Comparison of ENCODE assay signal across 27 cellular contexts in genomic region chr3:114272271-114272670, GRCh38. TPM values are rescaled to one million over a fixed set of nuclear protein-coding genes. Genes with fewer than 3 reads are reported as not detected.
"Had no signal": no experiment of that assay in that cellular context is flagged by ENCODE, and none has a peak within 500 bp of the region (broad histone marks: within the 10 kb centered on the region; RNA-seq: fewer than 3 reads in every experiment).

No MANE protein-coding gene starts in this region.

- H3K4me3 Mint-ChIP-seq: activated B cell treated with CpG ODN at 0.5 μM for 24 hours; activated CD4-positive, alpha-beta memory T cell treated with anti-CD3 and anti-CD28 coated beads for 36 hours; activated naive CD4-positive, alpha-beta T cell treated with anti-CD3 and anti-CD28 coated beads, Interleukin-2, amount 10 ng/mL, durations not matched to agents 7 days and 5 days; dendritic cell treated with granulocyte-macrophage colony-stimulating factor and Interleukin-4, amounts not matched to agents 40 ng/mL and 50 ng/mL, for 4 days; memory B cell; nephron progenitor cell; stimulated activated naive CD8-positive, alpha-beta T cell treated with anti-CD3 and anti-CD28 coated beads, Interleukin-15, Interleukin-2, amounts not matched to agents 100 ng/mL and 50 ng/mL, for 24 hours; T-helper 1 cell treated with Interleukin-12 subunit alpha and Interleukin-12 subunit beta and Interleukin-4 antibody, amounts not matched to agents 30 μg/mL and 1 μg/mL, for 36 hours had no signal

- H3K36me3 ChIP-seq: gastrocnemius medialis, sigmoid colon, thyroid gland, upper lobe of right lung had no signal

- H3K4me3 ChIP-seq: gastrocnemius medialis, sigmoid colon, thyroid gland, upper lobe of right lung had no signal

- DNase-seq: activated B cell treated with CpG ODN at 0.5 μM for 24 hours; activated CD4-positive, alpha-beta memory T cell treated with anti-CD3 and anti-CD28 coated beads for 36 hours; activated CD4-positive, alpha-beta T cell treated with anti-CD3 and anti-CD28 coated beads for 4 hours; activated effector memory CD4-positive, alpha-beta T cell treated with anti-CD3 and anti-CD28 coated beads, Interleukin-2, amount 50 U/mL, for 16 hours; activated naive CD4-positive, alpha-beta T cell treated with anti-CD3 and anti-CD28 coated beads, Interleukin-2, amount 10 ng/mL, durations not matched to agents 7 days and 5 days; anterior cingulate cortex; effector CD4-positive, alpha-beta T cell; erythroblast; gastrocnemius medialis; islet precursor cell; left cardiac atrium; nephron progenitor cell; occipital lobe; posterior cingulate gyrus; sigmoid colon; stimulated activated CD4-positive, alpha-beta T cell treated with anti-CD3 and anti-CD28 coated beads, Interleukin-4, amount 100 ng/mL, for 4 hours; substantia nigra; T1000; thyroid gland; upper lobe of right lung had no signal

- H3K27ac Mint-ChIP-seq: activated B cell treated with CpG ODN at 0.5 μM for 24 hours; activated CD4-positive, alpha-beta memory T cell treated with anti-CD3 and anti-CD28 coated beads for 36 hours; activated naive CD4-positive, alpha-beta T cell treated with anti-CD3 and anti-CD28 coated beads, Interleukin-2, amount 10 ng/mL, durations not matched to agents 7 days and 5 days; dendritic cell treated with granulocyte-macrophage colony-stimulating factor and Interleukin-4, amounts not matched to agents 40 ng/mL and 50 ng/mL, for 4 days; memory B cell; nephron progenitor cell; stimulated activated naive CD8-positive, alpha-beta T cell treated with anti-CD3 and anti-CD28 coated beads, Interleukin-15, Interleukin-2, amounts not matched to agents 100 ng/mL and 50 ng/mL, for 24 hours; T-helper 1 cell treated with Interleukin-12 subunit alpha and Interleukin-12 subunit beta and Interleukin-4 antibody, amounts not matched to agents 30 μg/mL and 1 μg/mL, for 36 hours had no signal

- H3K27me3 ChIP-seq: gastrocnemius medialis, sigmoid colon, thyroid gland, upper lobe of right lung had no signal

- H3K36me3 Mint-ChIP-seq: activated naive CD4-positive, alpha-beta T cell treated with anti-CD3 and anti-CD28 coated beads, Interleukin-2, amount 10 ng/mL, durations not matched to agents 7 days and 5 days had no signal

- H3K4me1 Mint-ChIP-seq: activated B cell treated with CpG ODN at 0.5 μM for 24 hours, memory B cell, nephron progenitor cell had no signal

- H3K9me3 ChIP-seq: gastrocnemius medialis, thyroid gland, upper lobe of right lung had no signal

- H3K4me1 ChIP-seq: gastrocnemius medialis, sigmoid colon, thyroid gland, upper lobe of right lung had no signal

- ATAC-seq: gastrocnemius medialis, left cardiac atrium, upper lobe of right lung had no signal

- H3K27ac ChIP-seq: gastrocnemius medialis, sigmoid colon, thyroid gland, upper lobe of right lung had no signal

- H3K27me3 Mint-ChIP-seq: activated B cell treated with CpG ODN at 0.5 μM for 24 hours; activated CD4-positive, alpha-beta memory T cell treated with anti-CD3 and anti-CD28 coated beads for 36 hours; activated naive CD4-positive, alpha-beta T cell treated with anti-CD3 and anti-CD28 coated beads, Interleukin-2, amount 10 ng/mL, durations not matched to agents 7 days and 5 days; dendritic cell treated with granulocyte-macrophage colony-stimulating factor and Interleukin-4, amounts not matched to agents 40 ng/mL and 50 ng/mL, for 4 days; memory B cell; stimulated activated naive CD8-positive, alpha-beta T cell treated with anti-CD3 and anti-CD28 coated beads, Interleukin-15, Interleukin-2, amounts not matched to agents 100 ng/mL and 50 ng/mL, for 24 hours had no signal

RNA-seq across cellular contexts. Expression of gene TIGIT, which starts 21.6 kb away (rescaled TPM):
- total RNA-seq: chondrocyte, gastrocnemius medialis, occipital lobe had no signal

RNA-seq across cellular contexts. Expression of gene ZNF80, which starts 34.9 kb away (rescaled TPM):
- total RNA-seq: cardiac septum, chondrocyte, left cardiac atrium, lower leg skin, occipital lobe, sigmoid colon, thyroid gland, upper lobe of right lung had no signal
